ENCODE assay signal across 11 cellular contexts in the genomic region with DNA sequence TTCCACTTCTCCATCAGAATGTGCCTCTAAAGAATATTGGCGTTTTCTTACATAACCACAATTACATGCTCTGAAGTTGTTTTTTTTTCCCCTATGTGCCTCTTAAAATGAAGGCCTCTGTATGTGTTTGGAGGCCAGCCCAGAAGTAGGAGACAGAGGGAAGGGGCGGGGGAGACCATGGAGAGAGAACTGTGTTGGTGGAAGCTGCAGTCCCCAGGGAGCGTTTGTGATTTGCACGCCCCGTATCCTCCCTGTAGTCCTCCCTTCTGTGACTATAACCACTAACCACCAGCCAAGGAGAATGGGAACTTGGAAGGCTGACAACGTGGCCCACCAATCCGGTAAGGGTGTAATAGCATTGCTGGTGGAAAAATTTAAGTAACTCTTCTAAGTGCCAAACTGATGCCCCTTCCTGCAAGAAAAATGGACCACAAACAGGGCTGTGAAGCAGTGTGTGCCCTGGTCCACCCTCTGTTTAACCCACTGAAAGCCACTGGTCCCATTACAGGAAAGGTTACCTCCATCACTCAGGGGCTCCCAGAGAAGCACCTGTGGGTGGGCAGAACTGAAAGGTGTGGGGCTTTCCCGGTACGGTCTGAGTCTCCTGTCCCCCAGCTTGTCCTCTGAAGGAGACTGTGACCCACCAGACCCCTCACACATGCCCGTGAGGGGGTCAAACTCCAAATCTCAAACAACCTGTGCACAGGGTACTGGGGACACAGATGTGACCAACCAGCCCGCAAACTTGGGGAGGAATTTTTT. TPM values are rescaled to one million over a fixed set of nuclear protein-coding genes. Genes with fewer than 3 reads are reported as not detected.
DNase-seq lines count a peak whose midpoint lies in the region; ATAC-seq and TF ChIP-seq lines count a peak whose summit lies in the region.
"Had no signal": no experiment of that assay in that cellular context is flagged by ENCODE, and none has a peak within 500 bp of the region (broad histone marks: within the 10 kb centered on the region; RNA-seq: fewer than 3 reads in every experiment).

No MANE protein-coding gene starts in this region.

- H3K36me3 ChIP-seq in BLaER1 (peaks cover 18% of the 10 kb centered on the region), OCI-LY7 (ENCODE audit: insufficient read depth, low read length) (peaks cover 71% of the 10 kb centered on the region; the same call in 1 of the 2 replicates), adrenal gland (replicated peaks in 1 of 2) (no peaks in the 10 kb centered on the region)

- no TSS peak for BruUV-seq in OCI-LY7 (replicated peaks; lab: Mats Ljungman, UMichigan)

- H3K9me2 ChIP-seq in OCI-LY7 (ENCODE audit: insufficient read depth, low read length) = no peaks in the 10 kb centered on the region

- peaks cover 100% of the 10 kb centered on the region for H3K4me1 ChIP-seq in BLaER1
- H3K4me1 ChIP-seq in OCI-LY7 (ENCODE audit: insufficient read depth, low read length, poor library complexity, severe bottlenecking) = peaks cover 100% of the 10 kb centered on the region
- peaks cover 0 to 12% of the 10 kb centered on the region in 2 donors for H3K4me1 ChIP-seq in adrenal gland (replicated peaks in 1 of 2)

- H3K27ac ChIP-seq in BLaER1 = no peak overlapping the region
- peak overlapping the region; percentile 94 for H3K27ac ChIP-seq in OCI-LY7 (ENCODE audit: low read depth, low read length, poor library complexity, severe bottlenecking)
- no peak overlapping the region for H3K27ac ChIP-seq in adrenal gland

- H4K20me1 ChIP-seq in BLaER1 = peaks cover 100% of the 10 kb centered on the region
- peaks cover 43% of the 10 kb centered on the region for H4K20me1 ChIP-seq in OCI-LY7 (ENCODE audit: insufficient read depth, low read length)

- ATAC-seq in HG03039 (IDR thresholded peaks at IDR 0.05; ENCODE audit: unreplicated experiment) = no peak
- no peak for ATAC-seq in GM21723 (IDR thresholded peaks at IDR 0.05; ENCODE audit: unreplicated experiment)
- no peak for ATAC-seq in GM19467 (IDR thresholded peaks at IDR 0.05; ENCODE audit: unreplicated experiment)
- ATAC-seq: GM23338 had no signal

- TF ChIP-seq CTCF in OCI-LY7 (conservative IDR thresholded peaks at IDR 0.05; ENCODE audit: low read length) = no peak
- no peak for TF ChIP-seq CTCF in fibroblast of mammary gland (conservative IDR thresholded peaks at IDR 0.05; ENCODE audit: control insufficient read depth, insufficient read depth, low read depth, low read length)
- no peak for TF ChIP-seq CTCF in adrenal gland (IDR thresholded peaks at IDR 0.05)

- H3K79me2 ChIP-seq in OCI-LY7 (ENCODE audit: insufficient read depth, low read depth, low read length) = peaks cover 99% of the 10 kb centered on the region

- POLR2A ChIA-PET in OCI-LY7 (lab: Charles Lee) = interaction anchor here (18.1 kb wide), 1 partner anchor 25 kb away, joined by 311 read pairs; no protein-coding TSS in a partner anchor

- H3K9ac ChIP-seq in BLaER1 = no peak overlapping the region

- no peak for TF ChIP-seq POLR2A in adrenal gland (IDR thresholded peaks at IDR 0.05)

- WGBS in adrenal gland, 4 donors = 65 to 73% (median 66%) methylated on average over 10 to 11 of the region's 11 CpGs

- H3K4me2 ChIP-seq in BLaER1 (peak overlapping the region; percentile 63), OCI-LY7 (ENCODE audit: low read length) (peak overlapping the region; percentile 95)
- H3K4me2 ChIP-seq: GM23338 had no signal

- intact Hi-C loops in OCI-LY7 (cut with micrococcal nuclease; ENCODE audit: unreplicated experiment) (no loop called here), adrenal gland (cut with DNase I) (no loop called here)

- H3K4me3 ChIP-seq in BLaER1 (no peak overlapping the region), OCI-LY7 (ENCODE audit: low read depth, low read length, poor library complexity, severe bottlenecking) (peak overlapping the region; percentile 42), fibroblast of mammary gland (ENCODE audit: control insufficient read depth, low read depth, low read length) (no peak overlapping the region), adrenal gland (no peak overlapping the region)
- H3K4me3 ChIP-seq: GM23338 had no signal

- H3K9me3 ChIP-seq in BLaER1 (no peaks in the 10 kb centered on the region), OCI-LY7 (ENCODE audit: low read length) (no peaks in the 10 kb centered on the region), adrenal gland (replicated peaks in 1 of 3) (no peaks in the 10 kb centered on the region)

- no peaks in the 10 kb centered on the region for H3K27me3 ChIP-seq in BLaER1
- no peaks in the 10 kb centered on the region for H3K27me3 ChIP-seq in adrenal gland

- DNase-seq in H4 (ENCODE audit: low spot score) (peak; percentile 57), OCI-LY7 (ENCODE audit: low spot score) (peak; percentile 45), fibroblast of mammary gland (ENCODE audit: low read depth) (peak; percentile 21), adrenal gland (no peak)
- DNase-seq: kidney glomerular epithelial cell, NCI-H1048 had no signal

- CTCF ChIA-PET in OCI-LY7 (lab: Charles Lee; ENCODE audit: unreplicated experiment) = no interaction called here

- H2AFZ ChIP-seq in OCI-LY7 (ENCODE audit: low read length) = no peak overlapping the region
- H2AFZ ChIP-seq: GM23338 had no signal

RNA-seq across cellular contexts. Expression of gene CCDC88C, which starts 36.8 kb away (rescaled TPM):
- total RNA-seq in H4 (2014; rRNA removed; shearing (Covaris generic)) = 2.3 and 2.4 TPM in 2 replicates
- total RNA-seq in OCI-LY7 (2014; rRNA removed; shearing (Covaris generic)) = 89.3 and 137 TPM in 2 replicates
- total RNA-seq in OCI-LY7 (2022) (253 and 262 TPM in 2 replicates), adrenal gland (1 to 10 TPM; 2.2 to 6.2 (median 3.9) TPM)
- 1 to 10 TPM; 1.5 to 6.5 (median 2.7) TPM for polyA plus RNA-seq in adrenal gland

Comparison
In these comparisons a context has a peak if more than half of its experiments do, and no peak if none do; other contexts are left out.
1. DNase-seq: peak in H4 (single experiment), OCI-LY7 (single experiment) and fibroblast of mammary gland (single experiment); none in adrenal gland (0 of 7).
2. RNA of gene CCDC88C, which starts 36.8 kb away (total RNA-seq): 89.3 to 262 TPM in OCI-LY7; 2.2 to 6.2 TPM in adrenal gland and 2.3 to 2.4 TPM in H4; every median in the first group is over 10 times any median in the second.